Comparison of ENCODE assay signal across 10 cellular contexts in the genomic region with DNA sequence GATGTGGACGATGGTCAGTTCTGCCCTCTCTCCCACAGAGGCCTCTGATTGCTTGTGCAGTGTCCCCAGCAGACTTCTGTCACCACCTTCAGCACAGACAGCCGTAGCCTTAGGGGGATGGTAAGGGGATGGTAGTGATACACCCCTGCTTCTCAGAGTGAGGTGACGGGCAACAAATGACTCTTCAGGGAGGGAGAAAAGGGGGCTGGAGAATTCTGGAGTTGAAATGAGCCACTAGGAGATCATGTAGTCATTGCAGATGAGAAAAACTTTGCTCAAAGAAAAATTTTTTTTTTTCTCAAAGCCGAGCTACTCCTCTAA. TPM values are rescaled to one million over a fixed set of nuclear protein-coding genes. Genes with fewer than 3 reads are reported as not detected.
DNase-seq lines count a peak whose midpoint lies in the region; ATAC-seq and TF ChIP-seq lines count a peak whose summit lies in the region.
"Had no signal": no experiment of that assay in that cellular context is flagged by ENCODE, and none has a peak within 500 bp of the region (broad histone marks: within the 10 kb centered on the region; RNA-seq: fewer than 3 reads in every experiment).

No MANE protein-coding gene starts in this region.

- H3K4me1 ChIP-seq in skeletal muscle tissue (ENCODE audit: control insufficient read depth in 3 of 3, insufficient read depth in 3 of 3, low read length in 3 of 3), result no peaks in the 10 kb centered on the region

- H3K36me3 ChIP-seq in skeletal muscle tissue (ENCODE audit: control insufficient read depth in 3 of 3, insufficient read depth in 3 of 3, low read length in 3 of 3), result no peaks in the 10 kb centered on the region
- H3K36me3 ChIP-seq: sigmoid colon had no signal

- peak overlapping the region; percentile 99 for H3K27ac Mint-ChIP-seq in chondrocyte (ENCODE audit: unreplicated experiment)

- H3K27me3 ChIP-seq in skeletal muscle tissue (ENCODE audit: control insufficient read depth in 3 of 3, insufficient read depth in 3 of 3, low read length in 3 of 3), result peaks cover 0 to 2% (median 0%) of the 10 kb centered on the region in 3 donors
- H3K27me3 ChIP-seq: sigmoid colon had no signal

- no peaks in the 10 kb centered on the region for H3K9me3 Mint-ChIP-seq in chondrocyte (ENCODE audit: low read depth)
- H3K9me3 Mint-ChIP-seq: activated naive CD4-positive, alpha-beta T cell treated with anti-CD3 and anti-CD28 coated beads, Interleukin-2, amount 50 U/mL, for 24 hours had no signal

- peak overlapping the region; percentile 23 for H3K27ac ChIP-seq in skeletal muscle tissue (ENCODE audit: low read depth, low read length)

- no peaks in the 10 kb centered on the region for H3K27me3 Mint-ChIP-seq in chondrocyte (ENCODE audit: low read depth)
- H3K27me3 Mint-ChIP-seq: activated naive CD4-positive, alpha-beta T cell treated with anti-CD3 and anti-CD28 coated beads, Interleukin-2, amount 50 U/mL, for 24 hours had no signal

- no peak overlapping the region for H3K4me3 ChIP-seq in skeletal muscle tissue (ENCODE audit: low read length in 3 of 3)
- H3K4me3 ChIP-seq: sigmoid colon had no signal

- in situ Hi-C loops in ACHN (cut with HindIII; ENCODE audit: low pct_ligation_motif_present, low pct_unique_long_range_greater_than_20kb, low sequenced_read_pairs), result no loop called here

- H3K9ac ChIP-seq in skeletal muscle tissue (ENCODE audit: low read depth in 1 of 3, low read length in 3 of 3), result no peak overlapping the region

- H3K4me1 Mint-ChIP-seq in chondrocyte (ENCODE audit: low read depth), result peaks cover 46% of the 10 kb centered on the region

- ATAC-seq in GM19023 (IDR thresholded peaks at IDR 0.05; ENCODE audit: unreplicated experiment) (peak; percentile 15), HG03442 (IDR thresholded peaks at IDR 0.05; ENCODE audit: unreplicated experiment) (peak; percentile 11)

- DNase-seq in chondrocyte (ENCODE audit: low spot score) (no peak), germinal center (ENCODE audit: low spot score) (no peak), ACHN (no peak), HCEC 1CT (no peak)
- DNase-seq: sigmoid colon; stimulated activated naive CD4-positive, alpha-beta T cell had no signal

- peak overlapping the region; percentile 47 for H3K4me3 Mint-ChIP-seq in chondrocyte (ENCODE audit: unreplicated experiment)

- H3K9me3 ChIP-seq in skeletal muscle tissue (ENCODE audit: control insufficient read depth in 3 of 3, low read length in 3 of 3), result no peaks in the 10 kb centered on the region
- H3K9me3 ChIP-seq: sigmoid colon had no signal

- no peak for TF ChIP-seq CTCF in chondrocyte (IDR thresholded peaks at IDR 0.05)

- no peaks in the 10 kb centered on the region for H3K36me3 Mint-ChIP-seq in chondrocyte (ENCODE audit: low read depth)
- H3K36me3 Mint-ChIP-seq: activated naive CD4-positive, alpha-beta T cell treated with anti-CD3 and anti-CD28 coated beads, Interleukin-2, amount 50 U/mL, for 24 hours had no signal

RNA-seq across cellular contexts. Expression of a gene that starts 29.6 kb away (rescaled TPM):
- total RNA-seq in chondrocyte, result 31.3 to 41.6 TPM (median 31.9 TPM) in 3 replicates
- 4.7 TPM for total RNA-seq in skeletal muscle tissue
